Comparison of ENCODE assay signal across 13 cellular contexts in the genomic region with DNA sequence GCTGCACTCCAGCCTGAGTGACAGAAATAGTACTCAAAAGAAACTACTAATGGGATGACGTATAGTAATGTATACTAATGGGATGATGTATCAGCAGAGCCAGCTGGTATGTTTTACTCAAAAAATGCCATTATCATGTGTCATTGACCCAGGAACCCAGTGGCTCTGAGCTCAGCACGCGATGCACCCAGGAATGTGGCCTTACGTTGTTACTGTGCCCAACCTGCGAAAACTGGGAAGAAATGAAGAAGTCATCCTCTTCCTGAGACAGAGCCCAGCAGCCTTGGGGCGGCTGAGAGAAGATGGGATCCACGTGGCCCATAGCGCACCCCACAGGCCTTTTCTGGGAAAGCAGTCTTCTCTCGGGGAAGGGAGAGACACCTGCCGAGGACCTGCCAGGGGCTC. TPM values are rescaled to one million over a fixed set of nuclear protein-coding genes. Genes with fewer than 3 reads are reported as not detected.
A peak's percentile ranks its signal among the peaks of the same experiment; 100 is the strongest.
DNase-seq lines count a peak whose midpoint lies in the region; ATAC-seq lines count a peak whose summit lies in the region.
"Had no signal": no experiment of that assay in that cellular context is flagged by ENCODE, and none has a peak within 500 bp of the region (broad histone marks: within the 10 kb centered on the region; RNA-seq: fewer than 3 reads in every experiment).

No MANE protein-coding gene starts in this region.

- H3K27ac Mint-ChIP-seq in stimulated activated effector memory CD8-positive, alpha-beta T cell treated with anti-CD3 and anti-CD28 coated beads, Interleukin-12 subunit alpha, Interleukin-12 subunit beta, amount 100 ng/mL, for 72 hours: no peak overlapping the region
- H3K27ac Mint-ChIP-seq in stimulated activated memory B cell treated with anti-CD40 and anti-IgM and Interleukin-4, amounts not matched to agents 10 μg/mL and 1 μg/mL and 100 μg/mL, for 72 hours: no peak overlapping the region
- H3K27ac Mint-ChIP-seq: activated naive CD4-positive, alpha-beta T cell treated with anti-CD3 and anti-CD28 coated beads, Interleukin-2, amount 50 U/mL, for 24 hours; CD4-positive, CD25-positive, alpha-beta regulatory T cell; memory B cell had no signal

- H3K27me3 Mint-ChIP-seq in stimulated activated memory B cell treated with anti-CD40 and anti-IgM and Interleukin-4, amounts not matched to agents 10 μg/mL and 1 μg/mL and 100 μg/mL, for 72 hours: no peaks in the 10 kb centered on the region
- H3K27me3 Mint-ChIP-seq: activated naive CD4-positive, alpha-beta T cell treated with anti-CD3 and anti-CD28 coated beads, Interleukin-2, amount 50 U/mL, for 24 hours; CD4-positive, CD25-positive, alpha-beta regulatory T cell; memory B cell had no signal

- H3K4me3 Mint-ChIP-seq in stimulated activated effector memory CD8-positive, alpha-beta T cell treated with anti-CD3 and anti-CD28 coated beads, Interleukin-12 subunit alpha, Interleukin-12 subunit beta, amount 100 ng/mL, for 72 hours: no peak overlapping the region
- H3K4me3 Mint-ChIP-seq in stimulated activated memory B cell treated with anti-CD40 and anti-IgM and Interleukin-4, amounts not matched to agents 10 μg/mL and 1 μg/mL and 100 μg/mL, for 72 hours: no peak overlapping the region
- H3K4me3 Mint-ChIP-seq: activated naive CD4-positive, alpha-beta T cell treated with anti-CD3 and anti-CD28 coated beads, Interleukin-2, amount 50 U/mL, for 24 hours; CD4-positive, CD25-positive, alpha-beta regulatory T cell; memory B cell had no signal

- H3K9me3 ChIP-seq in SJCRH30 (replicated peaks): no peaks in the 10 kb centered on the region

- H3K36me3 Mint-ChIP-seq in stimulated activated effector memory CD8-positive, alpha-beta T cell treated with anti-CD3 and anti-CD28 coated beads, Interleukin-12 subunit alpha, Interleukin-12 subunit beta, amount 100 ng/mL, for 72 hours: peaks cover 92% of the 10 kb centered on the region
- peaks cover 44% of the 10 kb centered on the region for H3K36me3 Mint-ChIP-seq in stimulated activated memory B cell treated with anti-CD40 and anti-IgM and Interleukin-4, amounts not matched to agents 10 μg/mL and 1 μg/mL and 100 μg/mL, for 72 hours

- peak; percentile 7 for ATAC-seq in esophagus mucosa
- peak; percentile 28 for ATAC-seq in stimulated activated effector memory CD8-positive, alpha-beta T cell treated with anti-CD3 and anti-CD28 coated beads, Interleukin-12 subunit alpha, Interleukin-12 subunit beta, amount 100 ng/mL, for 72 hours
- no peak for ATAC-seq in stimulated activated memory B cell treated with anti-CD40 and anti-IgM and Interleukin-4, amounts not matched to agents 10 μg/mL and 1 μg/mL and 100 μg/mL, for 72 hours

- no peaks in the 10 kb centered on the region for H3K27me3 ChIP-seq in SJCRH30

- peak overlapping the region; percentile 39 for H3K27ac ChIP-seq in SJCRH30

- H3K4me3 ChIP-seq in SJCRH30: no peak overlapping the region

- peaks cover 73% of the 10 kb centered on the region for H3K36me3 ChIP-seq in SJCRH30

- H3K4me1 ChIP-seq in SJCRH30: peaks cover 4% of the 10 kb centered on the region; the same call in 1 of the 2 replicates

- peaks cover 29% of the 10 kb centered on the region for H3K4me1 Mint-ChIP-seq in stimulated activated effector memory CD8-positive, alpha-beta T cell treated with anti-CD3 and anti-CD28 coated beads, Interleukin-12 subunit alpha, Interleukin-12 subunit beta, amount 100 ng/mL, for 72 hours
- peaks cover 27% of the 10 kb centered on the region for H3K4me1 Mint-ChIP-seq in stimulated activated memory B cell treated with anti-CD40 and anti-IgM and Interleukin-4, amounts not matched to agents 10 μg/mL and 1 μg/mL and 100 μg/mL, for 72 hours

- H3K9me3 Mint-ChIP-seq in stimulated activated effector memory CD8-positive, alpha-beta T cell treated with anti-CD3 and anti-CD28 coated beads, Interleukin-12 subunit alpha, Interleukin-12 subunit beta, amount 100 ng/mL, for 72 hours: no peaks in the 10 kb centered on the region
- no peaks in the 10 kb centered on the region for H3K9me3 Mint-ChIP-seq in stimulated activated memory B cell treated with anti-CD40 and anti-IgM and Interleukin-4, amounts not matched to agents 10 μg/mL and 1 μg/mL and 100 μg/mL, for 72 hours
- H3K9me3 Mint-ChIP-seq: activated naive CD4-positive, alpha-beta T cell treated with anti-CD3 and anti-CD28 coated beads, Interleukin-2, amount 50 U/mL, for 24 hours; CD4-positive, CD25-positive, alpha-beta regulatory T cell; memory B cell had no signal

- peak; percentile 48 for DNase-seq in activated T-cell treated with anti-CD3 and anti-CD28 coated beads, Interleukin-2, amount 50 U/mL, for 1 hour
- no peak for DNase-seq in activated T-cell treated with anti-CD3 and anti-CD28 coated beads for 4 hours
- peak in 1 of 2 experiments; percentile 52 for DNase-seq in SJCRH30
- DNase-seq in stimulated activated effector memory CD8-positive, alpha-beta T cell treated with anti-CD3 and anti-CD28 coated beads, Interleukin-12 subunit alpha, Interleukin-12 subunit beta, amount 100 ng/mL, for 72 hours (ENCODE audit: low spot score in 2 of 2): no peak
- DNase-seq in cerebellum (ENCODE audit: low spot score): no peak
- DNase-seq in islet precursor cell: no peak
- DNase-seq: CD4-positive, CD25-positive, alpha-beta regulatory T cell; NCI-H526 treated with DMSO at 0.1 percent for 48 hours; stimulated activated naive CD4-positive, alpha-beta T cell had no signal

RNA-seq across cellular contexts. Expression of gene UBE2J2, which starts 8.8 kb away (rescaled TPM):
- 109 and 115 TPM in 2 replicates for total RNA-seq in SJCRH30 (2014; rRNA removed; shearing (Covaris generic))
- 45.0 TPM for total RNA-seq in esophagus mucosa
- 32.1 TPM for total RNA-seq in cerebellum

RNA-seq across cellular contexts. Expression of gene SCNN1D, which starts 15.4 kb away (rescaled TPM):
- total RNA-seq in SJCRH30 (2014; rRNA removed; shearing (Covaris generic)): 1.1 and 2.2 TPM in 2 replicates
- total RNA-seq in esophagus mucosa (2.8 TPM), cerebellum (4.4 TPM)

RNA-seq across cellular contexts. Expression of gene C1QTNF12, which starts 18.3 kb away (rescaled TPM):
- 0.30 TPM in 1 of 2 replicates, not detected in the other for total RNA-seq in SJCRH30 (2014; rRNA removed; shearing (Covaris generic))
- total RNA-seq in esophagus mucosa (3.9 TPM), cerebellum (0.45 TPM)

RNA-seq across cellular contexts. Expression of gene B3GALT6, which starts 32.8 kb away (rescaled TPM):
- 32.4 and 33.4 TPM in 2 replicates for total RNA-seq in SJCRH30 (2014; rRNA removed; shearing (Covaris generic))
- total RNA-seq in esophagus mucosa (8.4 TPM), cerebellum (15.2 TPM)

RNA-seq across cellular contexts. Expression of gene SDF4, which starts 33.1 kb away (rescaled TPM):
- 86.7 and 87.1 TPM in 2 replicates for total RNA-seq in SJCRH30 (2014; rRNA removed; shearing (Covaris generic))
- total RNA-seq in esophagus mucosa (69.9 TPM), cerebellum (22.1 TPM)
